8 cellular contexts compared by ENCODE assay signal in the genomic region with DNA sequence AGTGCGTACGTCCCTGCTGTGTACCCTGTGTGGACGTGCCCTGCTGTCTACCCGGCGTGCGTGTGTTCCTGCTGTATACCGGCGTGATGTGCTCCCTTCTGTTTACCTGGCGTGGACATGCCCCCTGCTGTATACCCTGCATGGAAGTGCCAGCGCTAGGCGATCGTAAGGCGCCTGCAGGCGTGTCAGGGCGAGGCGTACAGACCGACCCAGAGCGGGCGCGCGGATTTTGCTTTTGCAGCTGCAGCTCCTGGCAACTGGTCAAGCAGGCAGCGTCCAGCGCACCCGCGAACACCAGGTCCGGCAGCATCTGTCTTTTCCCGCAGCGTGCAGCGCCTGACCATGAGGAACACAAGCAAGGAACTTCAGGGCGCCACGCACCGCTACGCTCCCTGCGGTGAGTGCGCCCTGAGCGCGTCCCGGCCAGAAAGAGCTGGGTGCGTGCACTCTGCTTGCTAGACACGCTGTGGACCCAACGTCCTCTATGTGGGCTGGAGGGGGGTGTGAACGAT. TPM values are rescaled to one million over a fixed set of nuclear protein-coding genes. Genes with fewer than 3 reads are reported as not detected.
DNase-seq lines count a peak whose midpoint lies in the region; ATAC-seq and TF ChIP-seq lines count a peak whose summit lies in the region.

No MANE protein-coding gene starts in this region.

- no peak overlapping the region for H3K27ac ChIP-seq in brain microvascular endothelial cell
- H3K27ac ChIP-seq in stomach, result no peak overlapping the region

- no peak for TF ChIP-seq POLR2A in stomach (IDR thresholded peaks at IDR 0.05)

- H3K36me3 ChIP-seq in brain microvascular endothelial cell (replicated peaks), result no peaks in the 10 kb centered on the region
- H3K36me3 ChIP-seq in stomach, result no peaks in the 10 kb centered on the region

- H3K4me3 ChIP-seq in brain microvascular endothelial cell (ENCODE audit: low read depth, low read length), result peak overlapping the region; percentile 65
- H3K4me3 ChIP-seq in stomach, result peak overlapping the region; percentile 45 to 73 (median 56)

- 1 to 5% (median 2%) methylated on average over 12 to 42 of the region's 42 CpGs for WGBS in stomach, 5 donors

- no peaks in the 10 kb centered on the region for H3K9me3 ChIP-seq in stomach

- intact Hi-C loops in stomach (cut with DNase I; ENCODE audit: low total_unique reads), result no loop called here

- TF ChIP-seq CTCF in brain microvascular endothelial cell (IDR thresholded peaks at IDR 0.05; ENCODE audit: low read depth, low read length, missing control alignments), result no peak
- no peak for TF ChIP-seq CTCF in stomach (IDR thresholded peaks at IDR 0.05)

- no peak for TF ChIP-seq EP300 in stomach (IDR thresholded peaks at IDR 0.05)

- ATAC-seq in HG03521 (IDR thresholded peaks at IDR 0.05; ENCODE audit: unreplicated experiment) (peak; percentile 10), GM21717 (IDR thresholded peaks at IDR 0.05; ENCODE audit: unreplicated experiment) (no peak)

- H3K4me1 ChIP-seq in stomach, result peaks cover 9 to 19% (median 15%) of the 10 kb centered on the region in 4 donors

- in situ Hi-C loops in brain microvascular endothelial cell (cut with HindIII; ENCODE audit: low pct_ligation_motif_present, low sequenced_read_pairs), result no loop called here

- DNase-seq in DMS53 treated with DMSO at 0.1 percent for 48 hours (lab: John Stamatoyannopoulos, UW; ENCODE audit: unreplicated experiment) (peak; percentile 6), brain microvascular endothelial cell (peak; percentile 15), kidney tubule cell (ENCODE audit: low spot score) (peak; percentile 30), stomach (no peak), ureter (ENCODE audit: low spot score) (no peak), putamen (ENCODE audit: low spot score) (no peak)

- peaks cover 7% of the 10 kb centered on the region for H3K27me3 ChIP-seq in brain microvascular endothelial cell (replicated peaks)
- peaks cover 0 to 43% (median 17%) of the 10 kb centered on the region in 3 donors for H3K27me3 ChIP-seq in stomach

RNA-seq across cellular contexts. Expression of gene C7orf57, which starts 0.7 kb away (rescaled TPM):
- not detected for total RNA-seq in stomach
- polyA plus RNA-seq in stomach, result under 1 TPM in 1 of 3 donors, not detected in 2; 0.08 TPM
- total RNA-seq in ureter, result 0.42 TPM

RNA-seq across cellular contexts. Expression of gene SUN3, which starts 7.1 kb away (rescaled TPM):
- total RNA-seq in stomach, result not detected
- polyA plus RNA-seq in stomach, result not detected
- total RNA-seq in ureter, result not detected

RNA-seq across cellular contexts. Expression of gene UPP1, which starts 53.0 kb away (rescaled TPM):
- 10 to 100 TPM in 1 of 5 donors, 1 to 10 TPM in 3, under 1 TPM in 1; 0.87 to 24.5 (median 3.6) TPM for total RNA-seq in stomach
- 10 to 100 TPM; 19.2 to 45.7 (median 21.9) TPM for polyA plus RNA-seq in stomach
- 58.2 TPM for total RNA-seq in ureter

RNA-seq across cellular contexts. Expression of gene HUS1, which starts 56.6 kb away (rescaled TPM):
- 10 to 100 TPM in 4 of 5 donors, 1 to 10 TPM in 1; 9.9 to 69.2 (median 21.1) TPM for total RNA-seq in stomach
- 1 to 10 TPM; 5.9 to 8.2 (median 7.9) TPM for polyA plus RNA-seq in stomach
- total RNA-seq in ureter, result 43.1 TPM

Comparison
In these comparisons a context has a peak if more than half of its experiments do, and no peak if none do; other contexts are left out.
1. DNase-seq: peak in DMS53 treated with DMSO at 0.1 percent for 48 hours (single experiment), brain microvascular endothelial cell (single experiment) and kidney tubule cell (single experiment); none in stomach (single experiment), ureter (single experiment) and putamen (single experiment).